Comparison of ENCODE assay signal across 14 cellular contexts in the genomic region with DNA sequence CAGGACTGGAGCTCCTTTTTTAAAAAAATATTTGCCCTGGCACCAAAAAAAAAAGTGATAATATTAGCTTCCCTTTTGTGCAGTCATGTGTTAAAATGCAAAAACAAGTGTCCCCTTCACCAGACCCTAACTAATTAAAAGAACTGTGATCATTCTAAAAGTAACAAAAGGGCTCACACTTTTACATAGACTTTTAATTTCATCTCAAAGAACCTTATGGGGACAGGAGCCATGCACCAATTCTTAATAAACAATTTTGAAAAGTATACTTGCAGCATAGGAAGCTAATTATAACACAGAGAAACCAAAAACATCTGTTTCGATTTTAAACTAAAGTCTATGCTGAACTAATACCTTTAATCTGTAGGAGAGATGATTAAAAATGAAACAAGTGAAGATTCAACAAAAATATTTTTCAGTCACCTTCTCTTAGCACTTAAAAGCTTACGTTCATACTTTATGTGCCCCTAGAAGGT. TPM values are rescaled to one million over a fixed set of nuclear protein-coding genes. Genes with fewer than 3 reads are reported as not detected.
DNase-seq lines count a peak whose midpoint lies in the region; ATAC-seq and TF ChIP-seq lines count a peak whose summit lies in the region.
"Had no signal": no experiment of that assay in that cellular context is flagged by ENCODE, and none has a peak within 500 bp of the region (broad histone marks: within the 10 kb centered on the region; RNA-seq: fewer than 3 reads in every experiment).

No MANE protein-coding gene starts in this region.

- H3F3A ChIP-seq in OCI-LY1 (ENCODE audit: insufficient read depth, low read length), result peaks cover 8% of the 10 kb centered on the region; the same call in 1 of the 2 replicates
- H3F3A ChIP-seq in PC-3 (ENCODE audit: low read length, unreplicated experiment), result no peaks in the 10 kb centered on the region

- DNase-seq in CD4-positive, alpha-beta T cell, result no peak
- DNase-seq in Right ventricle myocardium superior (no peak), AML-193 (lab: John Stamatoyannopoulos, UW) (no peak), NOMO-1 (lab: John Stamatoyannopoulos, UW; ENCODE audit: unreplicated experiment in 2 of 2) (no peak), PC-3 (no peak)
- DNase-seq: activated gamma-delta T cell, GM23248, NCI-H1048 had no signal

- no peak for TF ChIP-seq CTCF in CD4-positive, alpha-beta T cell (IDR thresholded peaks at IDR 0.05)
- TF ChIP-seq CTCF in OCI-LY1 (IDR thresholded peaks at IDR 0.05; ENCODE audit: low read length), result no peak
- TF ChIP-seq CTCF in PC-3 (conservative IDR thresholded peaks at IDR 0.05; ENCODE audit: low read depth, low read length), result no peak

- H2AFZ ChIP-seq in OCI-LY1 (ENCODE audit: low read length) (no peak overlapping the region), PC-3 (ENCODE audit: low read length) (no peak overlapping the region)
- H2AFZ ChIP-seq: GM23248 had no signal

- H3K9me2 ChIP-seq in OCI-LY1 (ENCODE audit: low read depth, low read length) (no peaks in the 10 kb centered on the region), PC-3 (replicated peaks; ENCODE audit: low read length) (no peaks in the 10 kb centered on the region)

- H3K4me3 ChIP-seq in OCI-LY1 (ENCODE audit: low read depth, low read length, poor library complexity, severe bottlenecking), result peak overlapping the region; percentile 48
- no peak overlapping the region for H3K4me3 ChIP-seq in PC-3 (ENCODE audit: low read length)
- H3K4me3 ChIP-seq: GM23248, SJSA1 had no signal

- ATAC-seq in CD4-positive, alpha-beta T cell (ENCODE audit: poor library complexity), result no peak
- ATAC-seq in GM19043 (IDR thresholded peaks at IDR 0.05; ENCODE audit: low read depth, unreplicated experiment), result peak; percentile 49
- peak; percentile 46 for ATAC-seq in HG02870 (IDR thresholded peaks at IDR 0.05; ENCODE audit: unreplicated experiment)
- no peak for ATAC-seq in Right ventricle myocardium superior (ENCODE audit: poor library complexity)
- no peak for ATAC-seq in PC-3

- H3K27me3 ChIP-seq in CD4-positive, alpha-beta T cell (ENCODE audit: control insufficient read depth, insufficient read depth, low read length), result no peaks in the 10 kb centered on the region
- H3K27me3 ChIP-seq in OCI-LY1 (ENCODE audit: insufficient read depth, low read length) (no peaks in the 10 kb centered on the region), PC-3 (ENCODE audit: low read length) (no peaks in the 10 kb centered on the region)
- H3K27me3 ChIP-seq: SJSA1 had no signal

- no peak overlapping the region for H3K4me3 Mint-ChIP-seq in CD4-positive, alpha-beta T cell

- H3K79me2 ChIP-seq in OCI-LY1 (ENCODE audit: insufficient read depth, low read length) (peaks cover 51% of the 10 kb centered on the region), PC-3 (ENCODE audit: low read length) (0 out of 2 replicates have a peak, but pooled peaks cover 6% of the 10 kb centered on the region)

- no peaks in the 10 kb centered on the region for H4K20me1 ChIP-seq in OCI-LY1 (ENCODE audit: insufficient read depth, low read length)
- H4K20me1 ChIP-seq in PC-3 (ENCODE audit: low read length), result no peaks in the 10 kb centered on the region

- H3K36me3 Mint-ChIP-seq in CD4-positive, alpha-beta T cell (ENCODE audit: low read depth), result peaks cover 66% of the 10 kb centered on the region

- H3K27me3 Mint-ChIP-seq in CD4-positive, alpha-beta T cell, result no peaks in the 10 kb centered on the region

- peaks cover 67% of the 10 kb centered on the region for H3K36me3 ChIP-seq in OCI-LY1 (ENCODE audit: insufficient read depth, low read length)
- H3K36me3 ChIP-seq in PC-3 (ENCODE audit: low read depth, low read length), result no peaks in the 10 kb centered on the region; the same call in 1 of the 2 replicates

- no peaks in the 10 kb centered on the region for H3K9me3 ChIP-seq in CD4-positive, alpha-beta T cell (ENCODE audit: control insufficient read depth, low read length)
- H3K9me3 ChIP-seq in OCI-LY1 (ENCODE audit: low read length) (0 out of 2 replicates have a peak, but pooled peaks cover 6% of the 10 kb centered on the region), PC-3 (ENCODE audit: low read length) (no peaks in the 10 kb centered on the region)
- H3K9me3 ChIP-seq: SJSA1 had no signal

- no TSS peak for BruUV-seq in PC-3 (replicated peaks; lab: Mats Ljungman, UMichigan)

- CTCF ChIA-PET in CD4-positive, alpha-beta T cell (lab: Charles Lee), result interaction anchor here (1.3 to 2.2 kb wide), 4 partner anchors 9 to 216 kb away, joined by 3 to 7 read pairs (median 6); no protein-coding TSS in a partner anchor
- CTCF ChIA-PET in PC-3 (lab: Charles Lee), result interaction anchor here (0.6 kb wide), 1 partner anchor 330 kb away, joined by 3 read pairs; no protein-coding TSS in a partner anchor

- H3K4me1 ChIP-seq in OCI-LY1 (ENCODE audit: insufficient read depth, low read length, severe bottlenecking), result peaks cover 79% of the 10 kb centered on the region
- no peaks in the 10 kb centered on the region for H3K4me1 ChIP-seq in PC-3 (ENCODE audit: insufficient read depth, low read length)
- H3K4me1 ChIP-seq: SJSA1 had no signal

- H3K27ac ChIP-seq in CD4-positive, alpha-beta T cell (ENCODE audit: low read depth, low read length), result no peak overlapping the region
- H3K27ac ChIP-seq in OCI-LY1 (ENCODE audit: low read depth, low read length, poor library complexity, severe bottlenecking) (peak overlapping the region; percentile 93), PC-3 (ENCODE audit: low read length) (no peak overlapping the region)
- H3K27ac ChIP-seq: GM23248, SJSA1 had no signal

- H3K4me1 Mint-ChIP-seq in CD4-positive, alpha-beta T cell (ENCODE audit: low read depth), result peaks cover 59% of the 10 kb centered on the region

- H3K9me3 Mint-ChIP-seq in CD4-positive, alpha-beta T cell, result peaks cover 6% of the 10 kb centered on the region

- H3K9ac ChIP-seq in OCI-LY1 (ENCODE audit: low read length), result peak overlapping the region; percentile 72
- H3K9ac ChIP-seq in PC-3 (ENCODE audit: low read length), result no peak overlapping the region
- H3K9ac ChIP-seq: GM23248 had no signal

- peak overlapping the region; percentile 3 for H3K27ac Mint-ChIP-seq in CD4-positive, alpha-beta T cell

- intact Hi-C loops in CD4-positive, alpha-beta T cell (cut with DNase I, micrococcal nuclease), result no loop called here
- intact Hi-C loops in Right ventricle myocardium superior (cut with DNase I) (no loop called here), PC-3 (cut with micrococcal nuclease) (no loop called here)

- POLR2A ChIA-PET in CD4-positive, alpha-beta T cell (lab: Charles Lee), result interaction anchor here (1.2 to 1.6 kb wide), 2 partner anchors 17 kb away, joined by 4 to 5 read pairs; partner anchors contain the start of gene STX7
- POLR2A ChIA-PET in PC-3 (lab: Charles Lee; ENCODE audit: unreplicated experiment), result interaction anchor here (0.6 kb wide), 1 partner anchor 90 kb away, joined by 3 read pairs; no protein-coding TSS in a partner anchor

- peak overlapping the region; percentile 71 for H3K4me2 ChIP-seq in OCI-LY1 (ENCODE audit: low read length)
- H3K4me2 ChIP-seq in PC-3 (ENCODE audit: low read length), result no peak overlapping the region

RNA-seq across cellular contexts. Expression of gene STX7, which starts 17.3 kb away (rescaled TPM):
- 1 to 10 TPM; 4.3 to 5.9 TPM for total RNA-seq in CD4-positive, alpha-beta T cell
- total RNA-seq in Right ventricle myocardium superior (55.1 TPM), PC-3 (2014; rRNA removed) (17.3 and 27.4 TPM in 2 replicates)

RNA-seq across cellular contexts. Expression of gene TAAR9, which starts 42.4 kb away (rescaled TPM):
- total RNA-seq in CD4-positive, alpha-beta T cell, result not detected
- not detected for total RNA-seq in Right ventricle myocardium superior
- total RNA-seq in PC-3 (2014; rRNA removed), result not detected in 2 replicates
- total RNA-seq: GM23248, kidney epithelial cell, pulmonary artery endothelial cell, SJSA1 had no signal

RNA-seq across cellular contexts. Expression of gene TAAR8, which starts 56.8 kb away (rescaled TPM):
- not detected for total RNA-seq in CD4-positive, alpha-beta T cell
- total RNA-seq in Right ventricle myocardium superior (not detected), PC-3 (2014; rRNA removed) (not detected in 2 replicates)
- total RNA-seq: GM23248, kidney epithelial cell, pulmonary artery endothelial cell, SJSA1 had no signal

Comparison
In these comparisons a context has a peak if more than half of its experiments do, and no peak if none do; other contexts are left out.
1. ATAC-seq: peak in GM19043 (single experiment) and HG02870 (single experiment); none in CD4-positive, alpha-beta T cell (single experiment), Right ventricle myocardium superior (single experiment) and PC-3 (single experiment).